In genomic region chr15:90165157-90165556, GRCh38 we compare ENCODE assay signal across 11 cellular contexts. TPM values are rescaled to one million over a fixed set of nuclear protein-coding genes. Genes with fewer than 3 reads are reported as not detected.
DNase-seq lines count a peak whose midpoint lies in the region; ATAC-seq and TF ChIP-seq lines count a peak whose summit lies in the region.
"Had no signal": no experiment of that assay in that cellular context is flagged by ENCODE, and none has a peak within 500 bp of the region (broad histone marks: within the 10 kb centered on the region; RNA-seq: fewer than 3 reads in every experiment).

No MANE protein-coding gene starts in this region.

- H3K36me3 Mint-ChIP-seq in CD8-positive, alpha-beta memory T cell = no peaks in the 10 kb centered on the region
- no peaks in the 10 kb centered on the region for H3K36me3 Mint-ChIP-seq in WTC11
- H3K36me3 Mint-ChIP-seq: activated naive CD8-positive, alpha-beta T cell treated with anti-CD3 and anti-CD28 coated beads, Interleukin-2, amount 10 ng/mL, durations not matched to agents 7 days and 5 days; CD8-positive, alpha-beta T cell had no signal

- H3K4me3 ChIP-seq in CD8-positive, alpha-beta memory T cell (ENCODE audit: low read length) = no peak overlapping the region
- H3K4me3 ChIP-seq in hepatocyte (no peak overlapping the region), skeletal muscle tissue (ENCODE audit: low read length in 3 of 3) (no peak overlapping the region), BE2C (ENCODE audit: low read depth, low read length) (no peak overlapping the region), H7 (ENCODE audit: insufficient read depth, low read depth, low read length) (no peak overlapping the region)

- CTCF ChIA-PET in CD8-positive, alpha-beta memory T cell (lab: Charles Lee) = no interaction called here
- CTCF ChIA-PET in WTC11 (lab: Charles Lee) = interaction anchor here (1.5 kb wide), 1 partner anchor 56 kb away, joined by 6 read pairs; no protein-coding TSS in a partner anchor

- POLR2A ChIA-PET in CD8-positive, alpha-beta memory T cell (lab: Charles Lee) = no interaction called here
- POLR2A ChIA-PET in WTC11 (lab: Charles Lee) = interaction anchor here (0.6 kb wide), 1 partner anchor 9 kb away, joined by 3 read pairs; no protein-coding TSS in a partner anchor

- H3K4me1 ChIP-seq in CD8-positive, alpha-beta memory T cell (ENCODE audit: insufficient read depth, low read length) = no peaks in the 10 kb centered on the region
- peaks cover 5% of the 10 kb centered on the region for H3K4me1 ChIP-seq in hepatocyte (ENCODE audit: insufficient read depth)
- H3K4me1 ChIP-seq in skeletal muscle tissue (ENCODE audit: control insufficient read depth in 3 of 3, insufficient read depth in 3 of 3, low read length in 3 of 3) = peaks cover 0 to 9% (median 4%) of the 10 kb centered on the region in 3 donors
- peaks cover 18% of the 10 kb centered on the region for H3K4me1 ChIP-seq in BE2C

- H3K9me3 ChIP-seq in CD8-positive, alpha-beta memory T cell (ENCODE audit: low read length) = no peaks in the 10 kb centered on the region
- H3K9me3 ChIP-seq in hepatocyte (ENCODE audit: low read depth) = no peaks in the 10 kb centered on the region
- H3K9me3 ChIP-seq in skeletal muscle tissue (ENCODE audit: control insufficient read depth in 3 of 3, low read length in 3 of 3) = no peaks in the 10 kb centered on the region
- H3K9me3 ChIP-seq in BE2C = no peaks in the 10 kb centered on the region

- H3K9me3 Mint-ChIP-seq in CD8-positive, alpha-beta memory T cell = no peaks in the 10 kb centered on the region
- H3K9me3 Mint-ChIP-seq in WTC11 = peaks cover 6% of the 10 kb centered on the region
- H3K9me3 Mint-ChIP-seq: activated naive CD8-positive, alpha-beta T cell treated with anti-CD3 and anti-CD28 coated beads, Interleukin-2, amount 10 ng/mL, durations not matched to agents 7 days and 5 days; CD8-positive, alpha-beta T cell had no signal

- H3K27me3 Mint-ChIP-seq in CD8-positive, alpha-beta memory T cell = peaks cover 4 to 12% of the 10 kb centered on the region in 2 donors
- H3K27me3 Mint-ChIP-seq in WTC11 (ENCODE audit: low read depth) = no peaks in the 10 kb centered on the region

- no peaks in the 10 kb centered on the region for H3K9me2 ChIP-seq in hepatocyte (replicated peaks; ENCODE audit: insufficient read depth)

- no peak overlapping the region for H3K27ac Mint-ChIP-seq in CD8-positive, alpha-beta memory T cell
- no peak overlapping the region for H3K27ac Mint-ChIP-seq in WTC11
- H3K27ac Mint-ChIP-seq: activated naive CD8-positive, alpha-beta T cell treated with anti-CD3 and anti-CD28 coated beads, Interleukin-2, amount 10 ng/mL, durations not matched to agents 7 days and 5 days; CD8-positive, alpha-beta T cell had no signal

- H3K4me3 Mint-ChIP-seq in CD8-positive, alpha-beta memory T cell = no peak overlapping the region
- no peak overlapping the region for H3K4me3 Mint-ChIP-seq in WTC11
- H3K4me3 Mint-ChIP-seq: activated naive CD8-positive, alpha-beta T cell treated with anti-CD3 and anti-CD28 coated beads, Interleukin-2, amount 10 ng/mL, durations not matched to agents 7 days and 5 days; CD8-positive, alpha-beta T cell had no signal

- H3K79me2 ChIP-seq in hepatocyte = no peaks in the 10 kb centered on the region

- peaks cover 0 to 3% (median 0%) of the 10 kb centered on the region in 3 donors for H3K4me1 Mint-ChIP-seq in CD8-positive, alpha-beta memory T cell
- peaks cover 40% of the 10 kb centered on the region for H3K4me1 Mint-ChIP-seq in WTC11

- no peak for TF ChIP-seq CTCF in WTC11 (IDR thresholded peaks at IDR 0.05)
- TF ChIP-seq CTCF in hepatocyte (IDR thresholded peaks at IDR 0.05; ENCODE audit: poor library complexity) = no peak
- TF ChIP-seq CTCF in BE2C (IDR thresholded peaks at IDR 0.05; ENCODE audit: low read depth, low read length) = no peak

- no peak overlapping the region for H2AFZ ChIP-seq in hepatocyte

- DNase-seq in CD8-positive, alpha-beta memory T cell = no peak
- no peak for DNase-seq in WTC11 (ENCODE audit: low spot score)
- DNase-seq in hepatocyte (ENCODE audit: low spot score) = no peak
- DNase-seq in BE2C = no peak
- DNase-seq in H7 = no peak
- DNase-seq: activated naive CD8-positive, alpha-beta T cell treated with anti-CD3 and anti-CD28 coated beads, Interleukin-2, amount 10 ng/mL, durations not matched to agents 7 days and 5 days; CD8-positive, alpha-beta T cell; NK-92 treated with Interleukin-12 subunit alpha and Interleukin-12 subunit beta, amount 100 ng/mL, for 24 hours had no signal

- peak overlapping the region; percentile 72 for H3K27ac ChIP-seq in CD8-positive, alpha-beta memory T cell (ENCODE audit: low read depth, low read length)
- H3K27ac ChIP-seq in hepatocyte = peak overlapping the region; percentile 94
- H3K27ac ChIP-seq in skeletal muscle tissue (ENCODE audit: low read depth, low read length) = peak overlapping the region; percentile 75

- 100% methylated on average over 1 of the region's 1 CpG for WGBS in hepatocyte (ENCODE audit: low lambda C conversion rate, missing lambda C conversion rate)

- H3K27me3 ChIP-seq in CD8-positive, alpha-beta memory T cell (ENCODE audit: insufficient read depth, low read length, poor library complexity, severe bottlenecking) = no peaks in the 10 kb centered on the region
- no peaks in the 10 kb centered on the region for H3K27me3 ChIP-seq in hepatocyte
- no peaks in the 10 kb centered on the region for H3K27me3 ChIP-seq in skeletal muscle tissue (ENCODE audit: control insufficient read depth in 3 of 3, insufficient read depth in 3 of 3, low read length in 3 of 3)
- H3K27me3 ChIP-seq in BE2C = no peaks in the 10 kb centered on the region
- no peaks in the 10 kb centered on the region for H3K27me3 ChIP-seq in H7 (ENCODE audit: control insufficient read depth, insufficient read depth, low read length)

- no peak overlapping the region for H3K9ac ChIP-seq in skeletal muscle tissue (ENCODE audit: low read depth in 1 of 3, low read length in 3 of 3)

- ATAC-seq in WTC11 = no peak
- ATAC-seq in HG02759 (IDR thresholded peaks at IDR 0.05; ENCODE audit: unreplicated experiment) = no peak
- no peak for ATAC-seq in GM19467 (IDR thresholded peaks at IDR 0.05; ENCODE audit: unreplicated experiment)
- ATAC-seq: CD8-positive, alpha-beta T cell had no signal

- H3K36me3 ChIP-seq in CD8-positive, alpha-beta memory T cell (ENCODE audit: insufficient read depth, low read length) = no peaks in the 10 kb centered on the region
- H3K36me3 ChIP-seq in hepatocyte (replicated peaks; ENCODE audit: insufficient read depth, low read depth) (no peaks in the 10 kb centered on the region), skeletal muscle tissue (ENCODE audit: control insufficient read depth in 3 of 3, insufficient read depth in 3 of 3, low read length in 3 of 3) (no peaks in the 10 kb centered on the region), BE2C (no peaks in the 10 kb centered on the region), H7 (replicated peaks; ENCODE audit: control insufficient read depth, insufficient read depth, low read length) (no peaks in the 10 kb centered on the region)

- H3K4me2 ChIP-seq in hepatocyte = peak overlapping the region; percentile 24

- H4K20me1 ChIP-seq in hepatocyte (ENCODE audit: insufficient read depth, poor library complexity, severe bottlenecking) = no peaks in the 10 kb centered on the region

TF ChIP-seq in WTC11, 78 proteins besides CTCF, POLR2A, EP300 and RAD21:
- TF ChIP-seq ZSCAN18 (CRISPR knock-in tag; IDR thresholded peaks at IDR 0.05) (no peak), TP53 (CRISPR knock-in tag; IDR thresholded peaks at IDR 0.05) (no peak), JAZF1 (CRISPR knock-in tag; IDR thresholded peaks at IDR 0.05) (no peak), ZBTB43 (CRISPR knock-in tag; IDR thresholded peaks at IDR 0.05) (no peak), ZNF121 (CRISPR knock-in tag; IDR thresholded peaks at IDR 0.05) (peak; percentile 84; the same call in 1 of the 2 replicates), TEAD4 (CRISPR knock-in tag; IDR thresholded peaks at IDR 0.05) (no peak), JUN (CRISPR knock-in tag; IDR thresholded peaks at IDR 0.05) (no peak), ZNF423 (CRISPR knock-in tag; IDR thresholded peaks at IDR 0.05) (no peak)

RNA-seq across cellular contexts. Expression of gene SEMA4B, which starts 36.0 kb away (rescaled TPM):
- total RNA-seq in CD8-positive, alpha-beta memory T cell = 1 to 10 TPM; 6.9 to 8.8 TPM
- 10.1 TPM for polyA plus RNA-seq in CD8-positive, alpha-beta memory T cell
- 50.1 to 53.3 TPM (median 50.2 TPM) in 3 replicates for total RNA-seq in WTC11 (2021)
- 19.2 and 27.8 TPM in 2 replicates for total RNA-seq in hepatocyte
- polyA plus RNA-seq in hepatocyte = 43.5 and 47.9 TPM in 2 replicates
- 7.8 TPM for total RNA-seq in skeletal muscle tissue
- polyA plus RNA-seq in BE2C (2012; ENCODE audit: insufficient read depth, insufficient read length, low read depth) = 23.0 TPM
- total RNA-seq in H7 (2014; rRNA removed; shearing (Covaris generic)) = 53.0 and 61.0 TPM in 2 replicates
